In the genomic region with DNA sequence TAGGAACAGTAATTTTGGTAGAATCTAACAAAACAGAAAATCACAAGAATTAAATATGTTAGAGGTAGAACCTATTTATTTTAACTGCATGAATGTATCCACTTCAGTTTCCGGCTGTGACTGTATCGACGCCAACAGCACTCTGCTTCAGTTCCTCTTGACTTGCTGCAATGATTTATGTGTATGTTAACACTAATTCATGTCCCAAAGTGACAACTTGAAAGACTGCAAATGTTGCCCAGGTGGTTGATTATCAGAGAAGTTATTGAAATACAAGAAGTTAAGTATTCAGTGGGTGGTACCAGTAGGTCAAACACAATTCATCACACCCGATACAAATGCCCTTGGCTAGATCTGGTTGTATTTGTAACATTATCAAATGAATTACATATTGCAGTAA, we compare ENCODE assay signal across 13 cellular contexts.
"Had no signal": no experiment of that assay in that cellular context is flagged by ENCODE, and none has a peak within 500 bp of the region (broad histone marks: within the 10 kb centered on the region; RNA-seq: fewer than 3 reads in every experiment).

No MANE protein-coding gene starts in this region.

- ATAC-seq: activated CD4-positive, CD25-positive, alpha-beta regulatory T cell treated with anti-CD3 and anti-CD28 coated beads, Interleukin-2, amount 50 U/mL, for 24 hours; left ventricle myocardium superior; natural killer cell had no signal

- DNase-seq: activated CD4-positive, alpha-beta T cell treated with anti-CD3 and anti-CD28 coated beads, Interleukin-2, amount 50 U/mL, for 1 hour; activated CD8-positive, alpha-beta memory T cell treated with anti-CD3 and anti-CD28 coated beads for 24 hours; activated gamma-delta T cell treated with Interleukin-2 at 50 U/mL for 16 hours; amniotic stem cell; hippocampal formation; left ventricle myocardium superior; mesendoderm; natural killer cell; stimulated activated CD4-positive, alpha-beta T cell treated with anti-CD3 and anti-CD28 coated beads, Interleukin-2, amount 100 ng/mL, for 24 hours; stomach; testis; upper lobe of left lung had no signal
